Comparison of ENCODE assay signal across 18 cellular contexts in genomic region chr5:79111387-79111959, GRCh38. TPM values are rescaled to one million over a fixed set of nuclear protein-coding genes. Genes with fewer than 3 reads are reported as not detected.
DNase-seq lines count a peak whose midpoint lies in the region; ATAC-seq and TF ChIP-seq lines count a peak whose summit lies in the region.
"Had no signal": no experiment of that assay in that cellular context is flagged by ENCODE, and none has a peak within 500 bp of the region (broad histone marks: within the 10 kb centered on the region; RNA-seq: fewer than 3 reads in every experiment).

BHMT (plus strand) TSS chr5:79111809; CDS start chr5:79111886, 77 bp downstream.

- TF ChIP-seq CTCF in hepatocyte (IDR thresholded peaks at IDR 0.05; ENCODE audit: poor library complexity), result no peak
- TF ChIP-seq CTCF in lung (IDR thresholded peaks at IDR 0.05; ENCODE audit: control extremely low read depth, extremely low read depth), result no peak
- no peak for TF ChIP-seq CTCF in type B pancreatic cell (conservative IDR thresholded peaks at IDR 0.05)

- H3K27ac ChIP-seq in hepatocyte, result no peak within 1 kb of the TSS
- no peak within 1 kb of the TSS for H3K27ac ChIP-seq in lung (ENCODE audit: low read depth in 1 of 2, low read length in 1 of 2)

- H3K4me2 ChIP-seq in hepatocyte, result peak within 1 kb of the TSS; percentile 77

- DNase-seq in Right ventricle myocardium superior, result no peak
- no peak for DNase-seq in left ventricle myocardium superior
- peak; percentile 20 for DNase-seq in hepatocyte (ENCODE audit: low spot score)
- no peak for DNase-seq in lung (ENCODE audit: low spot score)
- DNase-seq in type B pancreatic cell (ENCODE audit: extremely low spot score, unreplicated experiment), result no peak
- no peak for DNase-seq in stimulated activated naive CD4-positive, alpha-beta T cell (lab: John Stamatoyannopoulos, UW)
- no peak for DNase-seq in AG20443 (ENCODE audit: low spot score)
- DNase-seq: activated CD4-positive, alpha-beta T cell treated with anti-CD3 and anti-CD28 coated beads for 48 hours; activated T-cell treated with anti-CD3 and anti-CD28 coated beads, Interleukin-2, amount 50 U/mL, for 1 hour; hypothalamus; MG63; NCI-H187 treated with DMSO at 0.1 percent for 48 hours; NCI-H82; stimulated activated CD4-positive, alpha-beta T cell treated with anti-CD3 and anti-CD28 coated beads, Interleukin-4, amount 100 ng/mL, for 24 hours; T-helper 17 cell had no signal

- no peaks in the 10 kb centered on the region for H3K9me2 ChIP-seq in hepatocyte (replicated peaks; ENCODE audit: insufficient read depth)

- intact Hi-C loops in Right ventricle myocardium superior (cut with DNase I) (no loop called here), left ventricle myocardium superior (cut with micrococcal nuclease) (no loop called here)

- H4K20me1 ChIP-seq in hepatocyte (ENCODE audit: insufficient read depth, poor library complexity, severe bottlenecking), result no peaks in the 10 kb centered on the region

- H3K9me3 ChIP-seq in hepatocyte (ENCODE audit: low read depth) (no peaks in the 10 kb centered on the region), lung (ENCODE audit: control insufficient read depth in 2 of 2, insufficient read depth in 1 of 2, low read length in 1 of 2) (peaks cover 0 to 8% of the 10 kb centered on the region in 2 donors)
- H3K9me3 ChIP-seq: MG63 had no signal

- peaks cover 10% of the 10 kb centered on the region for H3K4me1 Mint-ChIP-seq in type B pancreatic cell (ENCODE audit: unreplicated experiment)
- H3K4me1 Mint-ChIP-seq: stimulated activated effector memory CD8-positive, alpha-beta T cell treated with anti-CD3 and anti-CD28 coated beads, Interleukin-12 subunit alpha, Interleukin-12 subunit beta, amount 100 ng/mL, for 72 hours had no signal

- H3K4me3 ChIP-seq in hepatocyte, result no peak within 1 kb of the TSS
- peak within 1 kb of the TSS; percentile 9 for H3K4me3 ChIP-seq in lung
- H3K4me3 ChIP-seq: MG63 had no signal

- H3K36me3 ChIP-seq in hepatocyte (replicated peaks; ENCODE audit: insufficient read depth, low read depth) (no peaks in the 10 kb centered on the region), lung (ENCODE audit: control insufficient read depth in 2 of 2, insufficient read depth in 2 of 2, low read length in 2 of 2) (no peaks in the 10 kb centered on the region)
- H3K36me3 ChIP-seq: MG63 had no signal

- H3K27me3 Mint-ChIP-seq in type B pancreatic cell, result peaks cover 88% of the 10 kb centered on the region

- H3K36me3 Mint-ChIP-seq in type B pancreatic cell, result peaks cover 3% of the 10 kb centered on the region
- H3K36me3 Mint-ChIP-seq: stimulated activated effector memory CD8-positive, alpha-beta T cell treated with anti-CD3 and anti-CD28 coated beads, Interleukin-12 subunit alpha, Interleukin-12 subunit beta, amount 100 ng/mL, for 72 hours had no signal

- peaks cover 62% of the 10 kb centered on the region for H3K27me3 ChIP-seq in hepatocyte
- peaks cover 3% of the 10 kb centered on the region for H3K27me3 ChIP-seq in lung (ENCODE audit: control insufficient read depth, insufficient read depth)

- H3K4me1 ChIP-seq in hepatocyte (ENCODE audit: insufficient read depth) (peaks cover 11% of the 10 kb centered on the region), lung (ENCODE audit: control insufficient read depth in 2 of 2, insufficient read depth in 2 of 2, low read length in 2 of 2) (peaks cover 0 to 4% of the 10 kb centered on the region in 2 donors)

- H2AFZ ChIP-seq in hepatocyte, result no peak within 1 kb of the TSS

- H3K27ac Mint-ChIP-seq in type B pancreatic cell, result no peak within 1 kb of the TSS
- H3K27ac Mint-ChIP-seq: stimulated activated effector memory CD8-positive, alpha-beta T cell treated with anti-CD3 and anti-CD28 coated beads, Interleukin-12 subunit alpha, Interleukin-12 subunit beta, amount 100 ng/mL, for 72 hours; T-helper 17 cell had no signal

- peak; percentile 50 for ATAC-seq in Right ventricle myocardium superior (ENCODE audit: poor library complexity)
- ATAC-seq in left ventricle myocardium superior, result no peak
- ATAC-seq in lung (ENCODE audit: insufficient read depth, low FRiP score), result no peak
- no peak for ATAC-seq in HG03045 (IDR thresholded peaks at IDR 0.05; ENCODE audit: unreplicated experiment)
- ATAC-seq: T-helper 17 cell had no signal

- no peaks in the 10 kb centered on the region for H3K9me3 Mint-ChIP-seq in type B pancreatic cell
- H3K9me3 Mint-ChIP-seq: stimulated activated effector memory CD8-positive, alpha-beta T cell treated with anti-CD3 and anti-CD28 coated beads, Interleukin-12 subunit alpha, Interleukin-12 subunit beta, amount 100 ng/mL, for 72 hours had no signal

- 18% methylated on average over 30 of the region's 32 CpGs for WGBS in hepatocyte (ENCODE audit: low lambda C conversion rate, missing lambda C conversion rate)
- 30 to 34% methylated on average over 32 of the region's 32 CpGs for whole genome bisulfite sequencing in lung, 2 donors

- H3K79me2 ChIP-seq in hepatocyte, result no peaks in the 10 kb centered on the region

- peak within 1 kb of the TSS; percentile 76 for H3K4me3 Mint-ChIP-seq in type B pancreatic cell
- H3K4me3 Mint-ChIP-seq: stimulated activated effector memory CD8-positive, alpha-beta T cell treated with anti-CD3 and anti-CD28 coated beads, Interleukin-12 subunit alpha, Interleukin-12 subunit beta, amount 100 ng/mL, for 72 hours; T-helper 17 cell had no signal

RNA-seq across cellular contexts. Expression of gene BHMT, which starts in this region (rescaled TPM):
- total RNA-seq in Right ventricle myocardium superior (0.11 TPM), left ventricle myocardium superior (not detected), hepatocyte (14.1 and 22.1 TPM in 2 replicates), lung (under 1 TPM; 0.46 to 0.55 TPM), type B pancreatic cell (ENCODE audit: low replicate concordance) (0.34 and 0.57 TPM in 2 replicates)
- polyA plus RNA-seq in hepatocyte (9.7 and 10.2 TPM in 2 replicates), lung (under 1 TPM in 1 of 2 donors, not detected in 1; 0.06 TPM)
- total RNA-seq: myocyte, T-helper 17 cell had no signal

Comparison
In these comparisons a context has a peak if more than half of its experiments do, and no peak if none do; other contexts are left out.
1. RNA of gene BHMT (polyA plus RNA-seq): 9.7 to 10.2 TPM in hepatocyte; 0.06 TPM in lung; every median in the first group is over 10 times any median in the second.
2. Peak in ATAC-seq in Right ventricle myocardium superior; RNA of the gene not detected or under 1 TPM.